ENCODE assay signal across 2 cellular contexts in the genomic region with DNA sequence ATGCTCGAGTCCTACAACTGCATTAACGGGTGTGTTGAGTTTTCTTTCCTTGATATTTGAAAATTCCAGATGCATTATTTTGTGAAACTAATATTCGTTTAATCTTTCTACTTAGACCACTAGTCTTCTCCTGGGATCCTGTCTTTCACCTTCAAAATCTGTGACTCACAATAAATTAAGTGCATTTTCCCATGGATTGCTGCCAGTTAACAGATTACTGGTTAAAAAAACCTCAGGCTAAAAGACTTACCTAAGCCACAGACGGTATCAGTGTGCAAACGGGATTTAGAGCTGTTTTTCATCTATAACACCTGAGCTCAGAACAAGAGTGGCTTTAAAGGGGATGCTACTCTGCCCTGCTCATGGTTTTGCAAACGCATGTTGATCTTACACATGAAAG.
TF ChIP-seq lines count a peak whose summit lies in the region.

No MANE protein-coding gene starts in this region.

TF ChIP-seq in SK-N-SH treated with all-trans-retinoic acid at 6 μM for 48 hours, 23 proteins besides CTCF, POLR2A, EP300 and RAD21:
- TF ChIP-seq BACH2 (CRISPR knock-in tag; IDR thresholded peaks at IDR 0.05; ENCODE audit: borderline replicate concordance) = no peak
- TF ChIP-seq ISL1 (CRISPR knock-in tag; IDR thresholded peaks at IDR 0.05) = peak; percentile 46
- TF ChIP-seq GLIS3 (CRISPR knock-in tag; IDR thresholded peaks at IDR 0.05) = no peak
- TF ChIP-seq, protein P1, sequence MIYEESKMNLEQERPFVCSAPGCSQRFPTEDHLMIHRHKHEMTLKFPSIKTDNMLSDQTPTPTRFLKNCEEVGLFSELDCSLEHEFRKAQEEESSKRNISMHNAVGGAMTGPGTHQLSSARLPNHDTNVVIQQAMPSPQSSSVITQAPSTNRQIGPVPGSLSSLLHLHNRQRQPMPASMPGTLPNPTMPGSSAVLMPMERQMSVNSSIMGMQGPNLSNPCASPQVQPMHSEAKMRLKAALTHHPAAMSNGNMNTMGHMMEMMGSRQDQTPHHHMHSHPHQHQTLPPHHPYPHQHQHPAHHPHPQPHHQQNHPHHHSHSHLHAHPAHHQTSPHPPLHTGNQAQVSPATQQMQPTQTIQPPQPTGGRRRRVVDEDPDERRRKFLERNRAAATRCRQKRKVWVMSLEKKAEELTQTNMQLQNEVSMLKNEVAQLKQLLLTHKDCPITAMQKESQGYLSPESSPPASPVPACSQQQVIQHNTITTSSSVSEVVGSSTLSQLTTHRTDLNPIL (CRISPR knock-in tag; IDR thresholded peaks at IDR 0.05; ENCODE audit: low read depth) = no peak

TF ChIP-seq in SK-N-SH, 30 proteins besides CTCF, POLR2A, EP300 and RAD21 (continued from another document):
- TF ChIP-seq POLR2AphosphoS5 (IDR thresholded peaks at IDR 0.05; ENCODE audit: low read depth, low read length) (no peak), RFX5 (IDR thresholded peaks at IDR 0.05; ENCODE audit: low read length) (no peak), MXI1 (IDR thresholded peaks at IDR 0.05; ENCODE audit: low read depth, low read length) (no peak), JUND (IDR thresholded peaks at IDR 0.05) (no peak), EZH2phosphoT487 (IDR thresholded peaks at IDR 0.05; ENCODE audit: borderline replicate concordance, low read depth) (no peak), MEF2A (IDR thresholded peaks at IDR 0.05; ENCODE audit: borderline replicate concordance, low read depth) (no peak), REST (IDR thresholded peaks at IDR 0.05; ENCODE audit: low read depth, low read length) (no peak), ZBTB33 (IDR thresholded peaks at IDR 0.05; ENCODE audit: borderline replicate concordance, low read depth) (no peak)
TF ChIP-seq in SK-N-SH: peak in this region for 0.
